In the genomic region with DNA sequence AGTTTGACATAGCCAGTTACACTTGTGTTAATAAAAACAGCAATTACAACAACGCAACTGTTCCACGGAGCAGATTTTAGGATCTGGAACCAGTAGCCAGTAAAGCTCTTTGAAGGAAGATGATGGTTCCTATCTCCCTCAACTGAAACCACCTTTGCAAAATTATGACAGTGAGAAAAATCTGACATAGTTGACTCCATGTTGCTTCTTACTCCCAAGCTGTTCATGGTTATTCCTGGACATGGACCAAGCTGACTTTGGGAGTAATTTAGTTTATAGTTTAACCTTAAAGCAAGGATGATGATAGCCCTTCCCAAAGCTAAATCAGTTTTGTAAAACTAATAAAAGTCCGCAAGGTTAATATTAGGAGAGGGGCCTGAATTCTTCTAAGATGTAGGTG, we compare ENCODE assay signal across 14 cellular contexts.
DNase-seq lines count a peak whose midpoint lies in the region; ATAC-seq and TF ChIP-seq lines count a peak whose summit lies in the region.
"Had no signal": no experiment of that assay in that cellular context is flagged by ENCODE, and none has a peak within 500 bp of the region (broad histone marks: within the 10 kb centered on the region; RNA-seq: fewer than 3 reads in every experiment).

No MANE protein-coding gene starts in this region.

- peak overlapping the region; percentile 96 for H3K27ac Mint-ChIP-seq in HFFc6
- H3K27ac Mint-ChIP-seq in chondrocyte (ENCODE audit: unreplicated experiment) = peak overlapping the region; percentile 84
- H3K27ac Mint-ChIP-seq in activated CD4-positive, alpha-beta memory T cell treated with anti-CD3 and anti-CD28 coated beads for 36 hours = no peak overlapping the region
- H3K27ac Mint-ChIP-seq: CD4-positive, alpha-beta T cell; H9; IgD-negative memory B cell had no signal

- H3K9me3 ChIP-seq in PC-3 (ENCODE audit: low read length) (no peaks in the 10 kb centered on the region), smooth muscle cell (replicated peaks; ENCODE audit: low read depth) (no peaks in the 10 kb centered on the region)
- H3K9me3 ChIP-seq: Caco-2 had no signal

- CTCF ChIA-PET in PC-3 (lab: Charles Lee) = no interaction called here
- CTCF ChIA-PET in activated CD4-positive, alpha-beta memory T cell treated with anti-CD3 and anti-CD28 coated beads for 36 hours (lab: Charles Lee) = no interaction called here

- H3K4me3 Mint-ChIP-seq in HFFc6 (0 out of 2 replicates have a peak overlapping the region, but pooled peaks have one; percentile 10), chondrocyte (ENCODE audit: unreplicated experiment) (no peak overlapping the region)
- no peak overlapping the region for H3K4me3 Mint-ChIP-seq in activated CD4-positive, alpha-beta memory T cell treated with anti-CD3 and anti-CD28 coated beads for 36 hours
- H3K4me3 Mint-ChIP-seq: CD4-positive, alpha-beta T cell; H9 had no signal

- H3K36me3 Mint-ChIP-seq in HFFc6 (ENCODE audit: low read depth) = peaks cover 8% of the 10 kb centered on the region; the same call in 1 of the 2 replicates
- no peaks in the 10 kb centered on the region for H3K36me3 Mint-ChIP-seq in chondrocyte (ENCODE audit: low read depth)
- H3K36me3 Mint-ChIP-seq in activated CD4-positive, alpha-beta memory T cell treated with anti-CD3 and anti-CD28 coated beads for 36 hours = no peaks in the 10 kb centered on the region
- H3K36me3 Mint-ChIP-seq: IgD-negative memory B cell had no signal

- H2AFZ ChIP-seq in PC-3 (ENCODE audit: low read length) (no peak overlapping the region), smooth muscle cell (ENCODE audit: low read depth) (no peak overlapping the region)

- intact Hi-C loops in PC-3 (cut with micrococcal nuclease) = no loop called here
- intact Hi-C loops in activated CD4-positive, alpha-beta memory T cell treated with anti-CD3 and anti-CD28 coated beads for 36 hours (cut with micrococcal nuclease) = no loop called here

- H4K20me1 ChIP-seq in PC-3 (ENCODE audit: low read length) = no peaks in the 10 kb centered on the region
- H4K20me1 ChIP-seq in smooth muscle cell (ENCODE audit: low read depth) = no peaks in the 10 kb centered on the region

- H3K4me1 Mint-ChIP-seq in HFFc6 (ENCODE audit: low read depth) (peaks cover 46% of the 10 kb centered on the region), chondrocyte (ENCODE audit: low read depth) (peaks cover 31% of the 10 kb centered on the region)
- no peaks in the 10 kb centered on the region for H3K4me1 Mint-ChIP-seq in activated CD4-positive, alpha-beta memory T cell treated with anti-CD3 and anti-CD28 coated beads for 36 hours (ENCODE audit: low read depth)
- H3K4me1 Mint-ChIP-seq: IgD-negative memory B cell had no signal

- H3K79me2 ChIP-seq in PC-3 (ENCODE audit: low read length) (no peaks in the 10 kb centered on the region), smooth muscle cell (ENCODE audit: low read depth) (no peaks in the 10 kb centered on the region)

- TF ChIP-seq CTCF in HFFc6 (IDR thresholded peaks at IDR 0.05) (no peak), PC-3 (conservative IDR thresholded peaks at IDR 0.05; ENCODE audit: low read depth, low read length) (no peak), chondrocyte (IDR thresholded peaks at IDR 0.05) (no peak), smooth muscle cell (IDR thresholded peaks at IDR 0.05; ENCODE audit: borderline replicate concordance, insufficient read depth, poor library complexity, severe bottlenecking) (no peak)

- no peak overlapping the region for H3K9ac ChIP-seq in PC-3 (ENCODE audit: low read length)
- H3K9ac ChIP-seq in smooth muscle cell (ENCODE audit: low read depth) = peak overlapping the region; percentile 45

- BruUV-seq in PC-3 (replicated peaks; lab: Mats Ljungman, UMichigan) = no TSS peak

- H3K9me3 Mint-ChIP-seq in HFFc6 (no peaks in the 10 kb centered on the region), chondrocyte (ENCODE audit: low read depth) (no peaks in the 10 kb centered on the region)
- H3K9me3 Mint-ChIP-seq in activated CD4-positive, alpha-beta memory T cell treated with anti-CD3 and anti-CD28 coated beads for 36 hours = peaks cover 17% of the 10 kb centered on the region
- H3K9me3 Mint-ChIP-seq: CD4-positive, alpha-beta T cell; H9 had no signal

- POLR2A ChIA-PET in PC-3 (lab: Charles Lee; ENCODE audit: unreplicated experiment) = no interaction called here
- POLR2A ChIA-PET in activated CD4-positive, alpha-beta memory T cell treated with anti-CD3 and anti-CD28 coated beads for 36 hours (lab: Charles Lee) = no interaction called here

- H3K4me1 ChIP-seq in PC-3 (ENCODE audit: insufficient read depth, low read length) (peaks cover 7% of the 10 kb centered on the region; the same call in 1 of the 2 replicates), smooth muscle cell (ENCODE audit: low read depth) (no peaks in the 10 kb centered on the region)
- H3K4me1 ChIP-seq: Caco-2 had no signal

- no peaks in the 10 kb centered on the region for H3K27me3 ChIP-seq in PC-3 (ENCODE audit: low read length)
- H3K27me3 ChIP-seq in smooth muscle cell (ENCODE audit: low read depth) = no peaks in the 10 kb centered on the region

- 93% methylated on average over 3 of the region's 3 CpGs for WGBS in smooth muscle cell (ENCODE audit: low lambda C conversion rate)

- peak overlapping the region; percentile 70 for H3K27ac ChIP-seq in PC-3 (ENCODE audit: low read length)
- peak overlapping the region; percentile 90 for H3K27ac ChIP-seq in smooth muscle cell (ENCODE audit: low read depth)
- H3K27ac ChIP-seq: C4-2B had no signal

- H3K27me3 Mint-ChIP-seq in HFFc6 (ENCODE audit: insufficient read depth) = peaks cover 4% of the 10 kb centered on the region; the same call in 1 of the 2 replicates
- no peaks in the 10 kb centered on the region for H3K27me3 Mint-ChIP-seq in chondrocyte (ENCODE audit: low read depth)
- no peaks in the 10 kb centered on the region for H3K27me3 Mint-ChIP-seq in activated CD4-positive, alpha-beta memory T cell treated with anti-CD3 and anti-CD28 coated beads for 36 hours
- H3K27me3 Mint-ChIP-seq: CD4-positive, alpha-beta T cell; IgD-negative memory B cell had no signal

- no peak overlapping the region for H3K4me2 ChIP-seq in PC-3 (ENCODE audit: low read length)
- no peak overlapping the region for H3K4me2 ChIP-seq in smooth muscle cell

- H3K36me3 ChIP-seq in PC-3 (ENCODE audit: low read depth, low read length) = no peaks in the 10 kb centered on the region
- H3K36me3 ChIP-seq in smooth muscle cell (ENCODE audit: low read depth) = no peaks in the 10 kb centered on the region

- H3F3A ChIP-seq in PC-3 (ENCODE audit: low read length, unreplicated experiment) = no peaks in the 10 kb centered on the region
- H3F3A ChIP-seq in smooth muscle cell (ENCODE audit: low read depth) = no peaks in the 10 kb centered on the region

- no peak for ATAC-seq in PC-3

- no peak for DNase-seq in HFFc6
- DNase-seq in PC-3 = no peak
- DNase-seq in chondrocyte (ENCODE audit: low spot score) = no peak
- no peak for DNase-seq in smooth muscle cell (lab: John Stamatoyannopoulos, UW; ENCODE audit: unreplicated experiment)
- DNase-seq in activated CD4-positive, alpha-beta memory T cell treated with anti-CD3 and anti-CD28 coated beads for 36 hours = no peak
- DNase-seq in OCI-M1 (lab: John Stamatoyannopoulos, UW) = no peak
- no peak for DNase-seq in NCI-H1417 (lab: John Stamatoyannopoulos, UW)
- DNase-seq: AML-193; Caco-2; CD4-positive, alpha-beta T cell; H9; KBM-7 had no signal

- no peak overlapping the region for H3K4me3 ChIP-seq in PC-3 (ENCODE audit: low read length)
- no peak overlapping the region for H3K4me3 ChIP-seq in smooth muscle cell

- no peaks in the 10 kb centered on the region for H3K9me2 ChIP-seq in PC-3 (replicated peaks; ENCODE audit: low read length)
